Comparison of ENCODE assay signal across 16 cellular contexts in the genomic region with DNA sequence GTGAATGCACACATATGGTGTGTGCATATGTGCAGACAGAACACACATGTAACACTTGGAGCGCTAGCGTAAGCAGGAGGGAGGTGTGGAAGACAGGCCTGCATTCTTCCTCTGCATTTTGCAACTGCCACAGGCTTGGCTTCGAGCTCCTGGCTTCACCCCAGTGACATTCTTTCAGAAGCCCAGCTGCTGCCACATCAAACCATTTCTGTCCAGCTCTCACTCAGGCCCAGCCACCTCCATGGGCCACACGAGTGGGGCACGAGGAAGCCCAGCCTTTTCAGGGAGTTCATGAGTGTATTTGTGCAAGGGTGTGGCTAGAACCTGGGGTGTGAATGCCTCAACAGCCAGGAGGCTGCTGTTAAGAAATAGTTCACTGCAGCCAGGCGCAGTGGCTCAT. TPM values are rescaled to one million over a fixed set of nuclear protein-coding genes. Genes with fewer than 3 reads are reported as not detected.
DNase-seq lines count a peak whose midpoint lies in the region; ATAC-seq and TF ChIP-seq lines count a peak whose summit lies in the region.
"Had no signal": no experiment of that assay in that cellular context is flagged by ENCODE, and none has a peak within 500 bp of the region (broad histone marks: within the 10 kb centered on the region; RNA-seq: fewer than 3 reads in every experiment).

No MANE protein-coding gene starts in this region.

- DNase-seq in GM03348 (ENCODE audit: low spot score) (peak; percentile 56), astrocyte of the hippocampus (ENCODE audit: low read depth, low spot score) (peak; percentile 68), left cardiac atrium (no peak), omental fat pad (ENCODE audit: low spot score) (no peak), NOMO-1 (lab: John Stamatoyannopoulos, UW; ENCODE audit: unreplicated experiment in 2 of 2) (no peak), occipital lobe (lab: John Stamatoyannopoulos, UW) (no peak)
- DNase-seq: activated CD4-positive, alpha-beta T cell treated with anti-CD3 and anti-CD28 coated beads for 48 hours; HCEC 1CT; NCI-H187 treated with DMSO at 0.1 percent for 48 hours; OCI-M1; retina; stimulated activated CD4-positive, alpha-beta T cell treated with anti-CD3 and anti-CD28 coated beads, Interleukin-2, amount 100 ng/mL, for 24 hours had no signal

- intact Hi-C loops in left cardiac atrium (cut with DNase I), result no loop called here

- TF ChIP-seq CTCF in omental fat pad (IDR thresholded peaks at IDR 0.05), result no peak

- ATAC-seq in left cardiac atrium, result peak; percentile 36 to 89
- peak; percentile 43 for ATAC-seq in omental fat pad (ENCODE audit: low FRiP score)
- no peak for ATAC-seq in GM18520 (IDR thresholded peaks at IDR 0.05; ENCODE audit: unreplicated experiment)
- no peak for ATAC-seq in GM21423 (IDR thresholded peaks at IDR 0.05; ENCODE audit: unreplicated experiment)
- ATAC-seq: GM12878; natural killer cell treated with Interleukin-12 subunit alpha and Interleukin-12 subunit beta and Interleukin-15 and Interleukin-18, amount 100 ng/mL, for 72 hours had no signal

RNA-seq across cellular contexts. Expression of gene LGALS3BP, which starts 18.8 kb away (rescaled TPM):
- total RNA-seq in left cardiac atrium (100 to 1,000 TPM; 390 to 448 TPM), omental fat pad (100 to 1,000 TPM; 325 to 516 (median 441) TPM), occipital lobe (24.2 TPM)

RNA-seq across cellular contexts. Expression of gene TIMP2, which starts 35.8 kb away (rescaled TPM):
- total RNA-seq in left cardiac atrium (100 to 1,000 TPM; 161 to 191 TPM), omental fat pad (100 to 1,000 TPM; 139 to 161 (median 150) TPM), occipital lobe (33.2 TPM)

RNA-seq across cellular contexts. Expression of gene CANT1, which starts 48.6 kb away (rescaled TPM):
- 10 to 100 TPM; 30.5 to 33.3 TPM for total RNA-seq in left cardiac atrium
- total RNA-seq in omental fat pad, result 10 to 100 TPM; 24.0 to 34.8 (median 30.3) TPM
- 13.1 TPM for total RNA-seq in occipital lobe

RNA-seq across cellular contexts. Expression of gene CEP295NL, which starts 57.9 kb away (rescaled TPM):
- total RNA-seq in left cardiac atrium, result 1 to 10 TPM; 1.7 to 2.3 TPM
- total RNA-seq in omental fat pad, result 10 to 100 TPM in 1 of 4 donors, 1 to 10 TPM in 3; 2.7 to 11.8 (median 5.5) TPM
- 1.4 TPM for total RNA-seq in occipital lobe
- total RNA-seq: GM12878; natural killer cell treated with Interleukin-12 subunit alpha and Interleukin-12 subunit beta and Interleukin-15 and Interleukin-18, amount 100 ng/mL, for 72 hours had no signal

Comparison
In these comparisons a context has a peak if more than half of its experiments do, and no peak if none do; other contexts are left out.
1. DNase-seq: peak in GM03348 (single experiment) and astrocyte of the hippocampus (single experiment); none in left cardiac atrium (single experiment), omental fat pad (single experiment), NOMO-1 (0 of 2) and occipital lobe (single experiment).
2. ATAC-seq: peak in left cardiac atrium (2 of 2) and omental fat pad (single experiment); none in GM18520 (single experiment) and GM21423 (single experiment).
3. RNA of gene LGALS3BP, which starts 18.8 kb away (total RNA-seq): 325 to 516 TPM in omental fat pad and 390 to 448 TPM in left cardiac atrium; 24.2 TPM in occipital lobe (single experiment); every median in the first group is over 10 times any median in the second.